9 cellular contexts compared by ENCODE assay signal in the genomic region with DNA sequence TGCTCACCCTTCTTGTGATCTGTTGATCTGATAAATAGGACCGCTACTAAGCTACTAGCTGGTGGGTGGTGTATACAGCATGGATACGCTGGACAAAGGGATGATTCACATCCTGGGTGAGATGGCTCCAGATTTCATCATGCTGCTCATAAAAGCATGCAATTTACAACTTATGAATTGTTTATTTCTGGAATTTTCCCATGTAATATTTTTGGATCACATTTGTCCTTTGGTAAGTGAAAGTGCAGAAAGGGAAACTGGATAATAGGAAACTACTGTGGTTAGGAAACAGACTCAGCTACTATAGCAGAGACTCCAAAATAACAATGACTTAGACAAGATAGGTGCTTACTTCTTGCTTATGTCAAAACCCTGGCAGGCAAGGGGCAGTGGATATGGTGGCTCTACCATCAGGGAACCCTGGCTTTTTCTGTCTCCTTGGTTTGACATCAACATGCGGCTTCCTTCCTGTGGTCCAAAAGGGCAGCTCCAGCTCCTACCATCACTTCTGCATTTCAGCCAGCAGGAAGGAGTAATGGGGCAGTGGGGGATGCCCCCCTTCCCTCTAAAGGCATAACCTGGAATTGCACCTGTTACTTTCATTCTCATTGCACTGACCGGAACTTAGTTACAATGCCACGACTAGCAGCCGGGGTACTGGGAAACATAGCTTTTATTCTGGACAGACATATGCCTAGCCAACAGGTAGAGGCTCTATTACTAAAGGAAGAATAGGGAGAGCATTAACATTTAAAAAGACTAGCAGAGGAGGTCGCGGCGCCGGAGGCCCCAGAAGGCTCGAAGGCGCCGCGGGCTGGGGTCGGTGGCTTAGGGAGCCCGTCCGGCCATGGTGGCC. TPM values are rescaled to one million over a fixed set of nuclear protein-coding genes. Genes with fewer than 3 reads are reported as not detected.
DNase-seq lines count a peak whose midpoint lies in the region; ATAC-seq, FAIRE-seq and TF ChIP-seq lines count a peak whose summit lies in the region.
"Had no signal": no experiment of that assay in that cellular context is flagged by ENCODE, and none has a peak within 500 bp of the region (broad histone marks: within the 10 kb centered on the region; RNA-seq: fewer than 3 reads in every experiment).

No MANE protein-coding gene starts in this region.

- 81% methylated on average over 15 of the region's 17 CpGs for WGBS in SK-N-SH (ENCODE audit: low lambda C conversion rate)

- peaks cover 7% of the 10 kb centered on the region for H3F3A ChIP-seq in SK-N-SH (replicated peaks; ENCODE audit: insufficient read depth)

- H3K27ac ChIP-seq in cardiac muscle cell (no peak overlapping the region), SK-N-SH (ENCODE audit: low read depth in 2 of 2, low read length in 1 of 2) (peak overlapping the region in 1 of 2 experiments; percentile 64; a peak in 2 of 4 replicates)

- peak; percentile 58 for FAIRE-seq in urothelium cell line (lab: Jason Lieb, UNC)

- H3K9me3 ChIP-seq in cardiac muscle cell (ENCODE audit: low read depth) (no peaks in the 10 kb centered on the region), SK-N-SH (no peaks in the 10 kb centered on the region)

- no peak for TF ChIP-seq EP300 in SK-N-SH (IDR thresholded peaks at IDR 0.05; ENCODE audit: borderline replicate concordance in 1 of 2, low read depth in 1 of 2, low read length in 1 of 2)

- POLR2A ChIA-PET in SK-N-SH (lab: Yijun Ruan, JAX): no interaction called here

- CTCF ChIA-PET in SK-N-SH (lab: Yijun Ruan, JAX): interaction anchor here (1.1 to 1.4 kb wide), 2 partner anchors 36 to 116 kb away, joined by 3 to 5 read pairs; no protein-coding TSS in a partner anchor

- H3K79me2 ChIP-seq in SK-N-SH (ENCODE audit: insufficient read depth): no peaks in the 10 kb centered on the region

- no peaks in the 10 kb centered on the region for H4K20me1 ChIP-seq in SK-N-SH (ENCODE audit: insufficient read depth)

- H3K4me3 ChIP-seq in cardiac muscle cell (no peak overlapping the region), SK-N-SH (ENCODE audit: low read depth in 2 of 2, low read length in 1 of 2) (no peak overlapping the region)

- H3K4me1 ChIP-seq in cardiac muscle cell (ENCODE audit: low read depth) (no peaks in the 10 kb centered on the region), SK-N-SH (ENCODE audit: control insufficient read depth in 1 of 2, insufficient read depth in 2 of 2, low read depth in 1 of 2, low read length in 1 of 2) (peaks cover 5 to 13% of the 10 kb centered on the region in 2 experiments; a peak in 2 of 4 replicates)

- H3K9ac ChIP-seq in SK-N-SH: peak overlapping the region; percentile 26; the same call in 1 of the 2 replicates

- peak; percentile 17 for TF ChIP-seq CTCF in cardiac muscle cell (IDR thresholded peaks at IDR 0.05; ENCODE audit: low read depth, low read length)
- no peak for TF ChIP-seq CTCF in SK-N-SH (IDR thresholded peaks at IDR 0.05)

- no peak overlapping the region for H2AFZ ChIP-seq in SK-N-SH (ENCODE audit: low read depth)

- H3K9me2 ChIP-seq in SK-N-SH: no peaks in the 10 kb centered on the region

- TF ChIP-seq RAD21 in SK-N-SH (IDR thresholded peaks at IDR 0.05; ENCODE audit: low read length): no peak

- ATAC-seq in Right ventricle myocardium superior (ENCODE audit: poor library complexity): no peak
- no peak for ATAC-seq in HG02678 (IDR thresholded peaks at IDR 0.05; ENCODE audit: unreplicated experiment)

- intact Hi-C loops in Right ventricle myocardium superior (cut with DNase I): no loop called here

- H3K36me3 ChIP-seq in cardiac muscle cell (no peaks in the 10 kb centered on the region), SK-N-SH (replicated peaks in 1 of 2; ENCODE audit: control insufficient read depth in 1 of 2, insufficient read depth in 2 of 2, low read length in 1 of 2) (no peaks in the 10 kb centered on the region)

- DNase-seq in cardiac muscle cell (ENCODE audit: low read depth in 1 of 2, low spot score in 1 of 2) (peak in 1 of 2 donors; percentile 84), Right ventricle myocardium superior (no peak), SK-N-SH (no peak), foreskin melanocyte (peak; percentile 96), urothelium cell line (ENCODE audit: low spot score) (peak; percentile 43), NCI-H187 (lab: John Stamatoyannopoulos, UW) (no peak)
- no peak for DNase-seq in activated CD4-positive, alpha-beta T cell treated with anti-CD3 and anti-CD28 coated beads, Interleukin-2, amount 50 U/mL, for 4 hours
- DNase-seq: CD4-positive, CD25-positive, alpha-beta regulatory T cell had no signal

- H3K4me2 ChIP-seq in SK-N-SH: peak overlapping the region; percentile 31

- H3K27me3 ChIP-seq in cardiac muscle cell (no peaks in the 10 kb centered on the region), SK-N-SH (ENCODE audit: insufficient read depth) (no peaks in the 10 kb centered on the region)

TF ChIP-seq in SK-N-SH, 30 proteins besides CTCF, POLR2A, EP300 and RAD21:
- 0 out of 2 replicates have a peak, but pooled peaks have one; percentile 19 for TF ChIP-seq JUND (IDR thresholded peaks at IDR 0.05)
- TF ChIP-seq FOSL2 (IDR thresholded peaks at IDR 0.05; ENCODE audit: borderline replicate concordance, low read depth): peak; percentile 67
- no peak for TF ChIP-seq CHD2 (IDR thresholded peaks at IDR 0.05; ENCODE audit: low read length, partially characterized antibody)
- TF ChIP-seq, protein P1, sequence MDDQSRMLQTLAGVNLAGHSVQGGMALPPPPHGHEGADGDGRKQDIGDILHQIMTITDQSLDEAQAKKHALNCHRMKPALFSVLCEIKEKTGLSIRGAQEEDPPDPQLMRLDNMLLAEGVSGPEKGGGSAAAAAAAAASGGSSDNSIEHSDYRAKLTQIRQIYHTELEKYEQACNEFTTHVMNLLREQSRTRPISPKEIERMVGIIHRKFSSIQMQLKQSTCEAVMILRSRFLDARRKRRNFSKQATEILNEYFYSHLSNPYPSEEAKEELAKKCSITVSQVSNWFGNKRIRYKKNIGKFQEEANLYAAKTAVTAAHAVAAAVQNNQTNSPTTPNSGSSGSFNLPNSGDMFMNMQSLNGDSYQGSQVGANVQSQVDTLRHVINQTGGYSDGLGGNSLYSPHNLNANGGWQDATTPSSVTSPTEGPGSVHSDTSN (IDR thresholded peaks at IDR 0.05): 0 out of 2 replicates have a peak, but pooled peaks have one; percentile 11

RNA-seq across cellular contexts. Expression of a gene that starts 13.8 kb away (rescaled TPM):
- total RNA-seq in cardiac muscle cell (201 and 263 TPM in 2 replicates), Right ventricle myocardium superior (124 TPM)
- polyA plus RNA-seq in cardiac muscle cell (264 and 281 TPM in 2 replicates), SK-N-SH (2012; rRNA removed) (191 and 212 TPM in 2 replicates)
- polyA plus RNA-seq in SK-N-SH (2012; cell fraction: cytosol; rRNA removed): 187 and 197 TPM in 2 replicates
- polyA plus RNA-seq in SK-N-SH (2012; cell fraction: nucleus; rRNA removed): 219 and 258 TPM in 2 replicates

RNA-seq across cellular contexts. Expression of a gene that starts 30.5 kb away (rescaled TPM):
- total RNA-seq in cardiac muscle cell (7.7 and 9.7 TPM in 2 replicates), Right ventricle myocardium superior (1.9 TPM)
- polyA plus RNA-seq in cardiac muscle cell (13.4 and 18.6 TPM in 2 replicates), SK-N-SH (2012; rRNA removed) (17.8 and 20.6 TPM in 2 replicates)
- polyA plus RNA-seq in SK-N-SH (2012; cell fraction: cytosol; rRNA removed): 9.1 and 13.7 TPM in 2 replicates
- polyA plus RNA-seq in SK-N-SH (2012; cell fraction: nucleus; rRNA removed): 50.0 and 58.2 TPM in 2 replicates

Comparison
In these comparisons a context has a peak if more than half of its experiments do, and no peak if none do; other contexts are left out.
1. DNase-seq: peak in foreskin melanocyte (single experiment) and urothelium cell line (single experiment); none in Right ventricle myocardium superior (single experiment), SK-N-SH (single experiment), activated CD4-positive, alpha-beta T cell treated with anti-CD3 and anti-CD28 coated beads, Interleukin-2, amount 50 U/mL, for 4 hours (0 of 2) and NCI-H187 (0 of 2).